Comparison of ENCODE assay signal across 11 cellular contexts in the genomic region with DNA sequence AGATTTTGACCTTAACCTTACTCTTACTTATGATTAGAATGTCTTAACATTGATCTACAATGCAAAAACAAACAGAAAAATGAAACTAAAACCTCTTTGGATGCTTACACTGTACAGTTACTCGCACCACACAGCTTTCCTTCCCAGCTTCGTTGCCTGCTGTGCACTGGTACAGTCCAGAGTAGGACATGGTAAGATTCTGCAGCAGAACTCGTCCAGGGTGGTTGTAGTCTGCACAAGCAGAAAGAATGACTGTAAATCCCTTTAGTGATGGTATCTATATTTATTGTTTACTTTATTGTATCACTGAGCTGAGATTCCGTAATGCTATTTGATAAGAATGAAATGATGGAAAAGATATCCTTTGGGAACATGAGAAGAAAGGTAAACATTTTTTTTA. TPM values are rescaled to one million over a fixed set of nuclear protein-coding genes. Genes with fewer than 3 reads are reported as not detected.
DNase-seq lines count a peak whose midpoint lies in the region; ATAC-seq and TF ChIP-seq lines count a peak whose summit lies in the region.
"Had no signal": no experiment of that assay in that cellular context is flagged by ENCODE, and none has a peak within 500 bp of the region (broad histone marks: within the 10 kb centered on the region; RNA-seq: fewer than 3 reads in every experiment).

No MANE protein-coding gene starts in this region.

- 81% methylated on average over 4 of the region's 4 CpGs for WGBS in mammary epithelial cell (ENCODE audit: low coverage, missing lambda C conversion rate)
- WGBS in upper lobe of left lung, 2 donors: 49 to 66% methylated on average over 4 of the region's 4 CpGs

- H3K4me3 ChIP-seq in mammary epithelial cell (replicated peaks in 1 of 3; ENCODE audit: insufficient read depth in 1 of 3, low read depth in 2 of 3, low read length in 3 of 3) (no peak overlapping the region), ascending aorta (no peak overlapping the region), lower lobe of right lung (no peak overlapping the region), upper lobe of left lung (no peak overlapping the region)
- H3K4me3 ChIP-seq: dorsolateral prefrontal cortex had no signal

- intact Hi-C loops in MCF 10A (cut with micrococcal nuclease): no loop called here
- intact Hi-C loops in mammary epithelial cell (cut with micrococcal nuclease): no loop called here
- intact Hi-C loops in ascending aorta (cut with DNase I): no loop called here
- intact Hi-C loops in lower lobe of right lung (cut with DNase I): no loop called here
- intact Hi-C loops in CD14-positive monocyte (cut with micrococcal nuclease): no loop called here

- DNase-seq in MCF 10A (ENCODE audit: unreplicated experiment) (no peak), mammary epithelial cell (no peak), ascending aorta (ENCODE audit: low spot score in 2 of 2) (no peak), lower lobe of right lung (no peak), upper lobe of left lung (no peak), CD14-positive monocyte (ENCODE audit: low spot score) (no peak), NCI-H2081 treated with DMSO at 0.1 percent for 48 hours (lab: John Stamatoyannopoulos, UW) (no peak), NCI-H2107 (lab: John Stamatoyannopoulos, UW) (no peak)
- DNase-seq: midbrain had no signal

- H3K9ac ChIP-seq in mammary epithelial cell (ENCODE audit: insufficient read depth, low read length): no peak overlapping the region

- no peak overlapping the region for H2AFZ ChIP-seq in mammary epithelial cell (ENCODE audit: low read depth, low read length)

- no peaks in the 10 kb centered on the region for H3K27me3 Mint-ChIP-seq in MCF 10A (ENCODE audit: insufficient read depth, unreplicated experiment)
- H3K27me3 Mint-ChIP-seq in CD14-positive monocyte (ENCODE audit: low read depth in 3 of 3): peaks cover 0 to 3% (median 0%) of the 10 kb centered on the region in 3 donors
- H3K27me3 Mint-ChIP-seq: B cell had no signal

- ATAC-seq in lower lobe of right lung (peak in 1 of 2 donors; percentile 45), upper lobe of left lung (ENCODE audit: low FRiP score in 2 of 2) (no peak)

- H3K9me3 Mint-ChIP-seq in MCF 10A (ENCODE audit: unreplicated experiment): no peaks in the 10 kb centered on the region
- H3K9me3 Mint-ChIP-seq in CD14-positive monocyte: no peaks in the 10 kb centered on the region

- in situ Hi-C loops in mammary epithelial cell (cut with MboI; ENCODE audit: low sequenced_read_pairs in 2 of 2): no loop called here

- no peak overlapping the region for H3K4me2 ChIP-seq in mammary epithelial cell (ENCODE audit: insufficient read depth, low read depth, low read length)

- no peak for TF ChIP-seq EP300 in upper lobe of left lung (IDR thresholded peaks at IDR 0.05)

- H3K9me3 ChIP-seq in mammary epithelial cell (replicated peaks; ENCODE audit: insufficient read depth, low read length) (no peaks in the 10 kb centered on the region), ascending aorta (no peaks in the 10 kb centered on the region), lower lobe of right lung (no peaks in the 10 kb centered on the region), upper lobe of left lung (no peaks in the 10 kb centered on the region)

- H3K79me2 ChIP-seq in mammary epithelial cell (ENCODE audit: insufficient read depth, low read length): peaks cover 2% of the 10 kb centered on the region

- CTCF ChIA-PET in MCF 10A (lab: Yijun Ruan, JAX) (interaction anchor here (0.6 to 1.0 kb wide), 4 partner anchors 11 to 395 kb away, joined by 3 to 4 read pairs (median 4); no protein-coding TSS in a partner anchor), mammary epithelial cell (lab: Charles Lee; ENCODE audit: low non-redundant PET) (interaction anchor here (0.7 kb wide), 1 partner anchor 178 kb away, joined by 4 read pairs; no protein-coding TSS in a partner anchor)

- no peak overlapping the region for H3K4me3 Mint-ChIP-seq in MCF 10A (ENCODE audit: unreplicated experiment)
- peak overlapping the region in 1 of 2 donors; percentile 24 for H3K4me3 Mint-ChIP-seq in CD14-positive monocyte
- H3K4me3 Mint-ChIP-seq: B cell had no signal

- H3K27me3 ChIP-seq in mammary epithelial cell (ENCODE audit: insufficient read depth, low read length) (no peaks in the 10 kb centered on the region), ascending aorta (no peaks in the 10 kb centered on the region), lower lobe of right lung (ENCODE audit: low read depth) (no peaks in the 10 kb centered on the region), upper lobe of left lung (no peaks in the 10 kb centered on the region)
- H3K27me3 ChIP-seq: dorsolateral prefrontal cortex had no signal

- TF ChIP-seq POLR2A in upper lobe of left lung (IDR thresholded peaks at IDR 0.05): no peak

- H3K27ac ChIP-seq in mammary epithelial cell (ENCODE audit: insufficient read depth, low read depth, low read length): no peak overlapping the region
- H3K27ac ChIP-seq in ascending aorta: peak overlapping the region; percentile 8 to 48
- H3K27ac ChIP-seq in lower lobe of right lung: peak overlapping the region; percentile 28
- H3K27ac ChIP-seq in upper lobe of left lung: peak overlapping the region in 3 of 4 donors; percentile 1 to 75 (median 9)

- dilution Hi-C loops in mammary epithelial cell (cut with HindIII; ENCODE audit: low sequenced_read_pairs): no loop called here

- POLR2A ChIA-PET in MCF 10A (lab: Yijun Ruan, JAX): interaction anchor here (0.7 to 1.3 kb wide), 4 partner anchors 9 to 91 kb away, joined by 3 to 11 read pairs (median 4); a partner anchor contains a TSS

- peaks cover 9% of the 10 kb centered on the region for H3K4me1 Mint-ChIP-seq in MCF 10A (ENCODE audit: insufficient read depth, unreplicated experiment)
- H3K4me1 Mint-ChIP-seq in CD14-positive monocyte: peaks cover 13% of the 10 kb centered on the region
- H3K4me1 Mint-ChIP-seq: B cell had no signal

- H3K4me1 ChIP-seq in mammary epithelial cell (ENCODE audit: insufficient read depth, low read length) (peaks cover 4% of the 10 kb centered on the region), ascending aorta (peaks cover 0 to 2% of the 10 kb centered on the region in 2 donors), lower lobe of right lung (peaks cover 11% of the 10 kb centered on the region), upper lobe of left lung (peaks cover 0 to 11% (median 4%) of the 10 kb centered on the region in 4 donors)

- peak overlapping the region; percentile 94 for H3K27ac Mint-ChIP-seq in MCF 10A (ENCODE audit: low read depth, unreplicated experiment)
- peak overlapping the region in 3 of 7 donors; percentile 19 to 76 (median 21) for H3K27ac Mint-ChIP-seq in CD14-positive monocyte
- H3K27ac Mint-ChIP-seq: B cell had no signal

- H3K36me3 ChIP-seq in mammary epithelial cell (ENCODE audit: insufficient read depth, low read length): peaks cover 19% of the 10 kb centered on the region
- H3K36me3 ChIP-seq in ascending aorta: peaks cover 5 to 42% of the 10 kb centered on the region in 2 donors
- H3K36me3 ChIP-seq in lower lobe of right lung: no peaks in the 10 kb centered on the region
- no peaks in the 10 kb centered on the region for H3K36me3 ChIP-seq in upper lobe of left lung

- TF ChIP-seq CTCF in MCF 10A (IDR thresholded peaks at IDR 0.05; ENCODE audit: unreplicated experiment) (no peak), mammary epithelial cell (conservative IDR thresholded peaks at IDR 0.05 in 1 of 2, IDR thresholded peaks at IDR 0.05 in 1 of 2; ENCODE audit: extremely low read depth in 1 of 2, insufficient read depth in 1 of 2, low read depth in 1 of 2, low read length in 2 of 2) (no peak), ascending aorta (IDR thresholded peaks at IDR 0.05) (no peak), lower lobe of right lung (IDR thresholded peaks at IDR 0.05) (no peak), upper lobe of left lung (IDR thresholded peaks at IDR 0.05) (no peak), CD14-positive monocyte (IDR thresholded peaks at IDR 0.05) (no peak)

- H3K36me3 Mint-ChIP-seq in MCF 10A (ENCODE audit: insufficient read depth, unreplicated experiment): peaks cover 52% of the 10 kb centered on the region
- no peaks in the 10 kb centered on the region for H3K36me3 Mint-ChIP-seq in CD14-positive monocyte

- no peaks in the 10 kb centered on the region for H4K20me1 ChIP-seq in mammary epithelial cell (ENCODE audit: insufficient read depth, low read length)

- BruUV-seq in MCF 10A (replicated peaks; lab: Mats Ljungman, UMichigan): no TSS peak
- no TSS peak for BruUV-seq in mammary epithelial cell (replicated peaks; lab: Mats Ljungman, UMichigan)

RNA-seq across cellular contexts. Expression of a gene that starts 21.0 kb away (rescaled TPM):
- total RNA-seq in MCF 10A (2022): 443 and 568 TPM in 2 replicates
- total RNA-seq in mammary epithelial cell: 1,000 to 10,000 TPM; 1,127 to 2,810 TPM
- 4,037 TPM for polyA plus RNA-seq in mammary epithelial cell
- polyA minus RNA-seq in mammary epithelial cell: 4,508 TPM
- total RNA-seq in ascending aorta: 619 TPM
- 1,001 TPM for total RNA-seq in lower lobe of right lung
- 100 to 1,000 TPM; 261 to 942 (median 659) TPM for total RNA-seq in upper lobe of left lung
- polyA plus RNA-seq in CD14-positive monocyte: 100 to 1,000 TPM; 511 to 531 TPM
